Comparison of ENCODE assay signal across 27 cellular contexts in the genomic region with DNA sequence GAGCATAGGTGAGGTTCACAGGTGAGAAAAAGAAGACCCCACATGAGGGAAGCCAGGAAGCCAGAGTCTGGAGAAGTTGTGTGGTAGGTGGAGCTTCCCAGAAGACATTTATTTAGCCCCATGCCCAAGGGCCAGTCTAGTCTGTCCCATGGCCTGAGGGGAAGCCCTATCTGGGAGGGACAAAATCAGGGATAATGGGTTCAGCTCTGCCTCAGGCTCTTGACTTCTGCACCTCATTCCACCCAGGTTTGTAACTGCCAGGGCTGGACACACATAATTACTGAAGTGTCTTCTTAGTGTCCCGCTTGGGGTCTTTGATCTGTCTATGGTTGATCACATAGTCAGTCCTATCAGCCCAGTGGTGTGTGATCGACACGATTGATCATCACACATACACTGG. TPM values are rescaled to one million over a fixed set of nuclear protein-coding genes. Genes with fewer than 3 reads are reported as not detected.
DNase-seq lines count a peak whose midpoint lies in the region; ATAC-seq, FAIRE-seq and TF ChIP-seq lines count a peak whose summit lies in the region.
"Had no signal": no experiment of that assay in that cellular context is flagged by ENCODE, and none has a peak within 500 bp of the region (broad histone marks: within the 10 kb centered on the region; RNA-seq: fewer than 3 reads in every experiment).

No MANE protein-coding gene starts in this region.

- TF ChIP-seq CTCF in adrenal gland (IDR thresholded peaks at IDR 0.05) (no peak), esophagus muscularis mucosa (IDR thresholded peaks at IDR 0.05) (no peak), prostate gland (IDR thresholded peaks at IDR 0.05) (no peak), upper lobe of left lung (IDR thresholded peaks at IDR 0.05) (no peak)

- WGBS in adrenal gland, 4 donors = 81 to 94% (median 94%) methylated on average over 3 of the region's 3 CpGs; no CpG with 5 or more reads in 1 of the 4 donors
- WGBS in esophagus muscularis mucosa = 100% methylated on average over 1 of the region's 3 CpGs
- WGBS in prostate gland = 87% methylated on average over 3 of the region's 3 CpGs
- WGBS in upper lobe of left lung, 2 donors = 87% methylated on average over 3 of the region's 3 CpGs; no CpG with 5 or more reads in 1 of the 2 donors

- H3K4me1 ChIP-seq in adrenal gland (replicated peaks in 1 of 2) (peaks cover 44 to 77% of the 10 kb centered on the region in 2 donors), esophagus muscularis mucosa (peaks cover 78 to 96% (median 86%) of the 10 kb centered on the region in 4 donors), prostate gland (replicated peaks) (no peaks in the 10 kb centered on the region), upper lobe of left lung (peaks cover 31 to 48% (median 40%) of the 10 kb centered on the region in 4 donors)

- DNase-seq in adrenal gland = no peak
- DNase-seq in esophagus muscularis mucosa (ENCODE audit: extremely low spot score) = no peak
- DNase-seq in prostate gland (ENCODE audit: low spot score) = no peak
- no peak for DNase-seq in upper lobe of left lung
- no peak for DNase-seq in stimulated activated CD4-positive, alpha-beta T cell treated with anti-CD3 and anti-CD28 coated beads, Interleukin-4, amount 100 ng/mL, for 4 hours
- no peak for DNase-seq in GM12891 (ENCODE audit: insufficient read length, low spot score)
- no peak for DNase-seq in GF-D8 (lab: John Stamatoyannopoulos, UW)
- DNase-seq: activated CD4-positive, alpha-beta memory T cell treated with anti-CD3 and anti-CD28 coated beads for 36 hours; activated effector memory CD4-positive, alpha-beta T cell treated with Interleukin-2 at 50 U/mL for 16 hours; activated naive CD8-positive, alpha-beta T cell treated with anti-CD3 and anti-CD28 coated beads, Interleukin-2, amount 10 ng/mL, durations not matched to agents 7 days and 5 days; effector CD8-positive, alpha-beta T cell; erythroblast; MG63; mucosa of descending colon; NCI-H1417 treated with DMSO at 0.1 percent for 48 hours; NCI-H2107; Right ventricle myocardium superior had no signal

- H3K4me3 ChIP-seq in adrenal gland (no peak overlapping the region), esophagus muscularis mucosa (no peak overlapping the region), prostate gland (no peak overlapping the region), upper lobe of left lung (no peak overlapping the region)
- H3K4me3 ChIP-seq: GM23248, MG63, mucosa of descending colon, neural progenitor cell, skin epidermis had no signal

- FAIRE-seq in GM12891 (lab: Jason Lieb, UNC) = no peak

- H3K9me3 ChIP-seq in adrenal gland (replicated peaks in 1 of 3) (no peaks in the 10 kb centered on the region), esophagus muscularis mucosa (no peaks in the 10 kb centered on the region), prostate gland (no peaks in the 10 kb centered on the region), upper lobe of left lung (no peaks in the 10 kb centered on the region)
- H3K9me3 ChIP-seq: MG63, mucosa of descending colon had no signal

- TF ChIP-seq POLR2A in adrenal gland (IDR thresholded peaks at IDR 0.05) (no peak), esophagus muscularis mucosa (IDR thresholded peaks at IDR 0.05; ENCODE audit: low read depth) (no peak), prostate gland (IDR thresholded peaks at IDR 0.05) (no peak), upper lobe of left lung (IDR thresholded peaks at IDR 0.05) (no peak), GM12891 (IDR thresholded peaks at IDR 0.05; ENCODE audit: low read depth, low read length) (no peak)

- no peak for ATAC-seq in upper lobe of left lung (ENCODE audit: low FRiP score in 2 of 2)
- no peak for ATAC-seq in HG03457 (IDR thresholded peaks at IDR 0.05; ENCODE audit: unreplicated experiment)
- ATAC-seq: mucosa of descending colon; stimulated activated memory B cell treated with anti-CD40 and anti-IgM and Interleukin-4, amounts not matched to agents 10 μg/mL and 1 μg/mL and 100 μg/mL, for 72 hours had no signal

- intact Hi-C loops in adrenal gland (cut with DNase I) = no loop called here
- intact Hi-C loops in esophagus muscularis mucosa (cut with DNase I) = no loop called here
- intact Hi-C loops in prostate gland (cut with DNase I) = no loop called here

- H3K27me3 ChIP-seq in adrenal gland (no peaks in the 10 kb centered on the region), esophagus muscularis mucosa (no peaks in the 10 kb centered on the region), prostate gland (replicated peaks; ENCODE audit: insufficient read depth) (no peaks in the 10 kb centered on the region), upper lobe of left lung (no peaks in the 10 kb centered on the region)
- H3K27me3 ChIP-seq: foreskin keratinocyte, MG63, neural progenitor cell had no signal

- H3K27ac ChIP-seq in adrenal gland (peak overlapping the region in 3 of 5 donors; percentile 63 to 95 (median 92)), esophagus muscularis mucosa (replicated peaks in 1 of 4) (peak overlapping the region; percentile 15 to 92 (median 90)), prostate gland (peak overlapping the region; percentile 66 to 90), upper lobe of left lung (peak overlapping the region in 3 of 4 donors; percentile 46 to 89 (median 86))
- H3K27ac ChIP-seq: foreskin keratinocyte, GM23248, neural progenitor cell had no signal

- TF ChIP-seq EP300 in esophagus muscularis mucosa (IDR thresholded peaks at IDR 0.05) (no peak), upper lobe of left lung (IDR thresholded peaks at IDR 0.05) (no peak)

- H3K36me3 ChIP-seq in adrenal gland (replicated peaks in 1 of 2) (no peaks in the 10 kb centered on the region), esophagus muscularis mucosa (no peaks in the 10 kb centered on the region), prostate gland (no peaks in the 10 kb centered on the region), upper lobe of left lung (no peaks in the 10 kb centered on the region)
- H3K36me3 ChIP-seq: MG63, neural progenitor cell had no signal

TF ChIP-seq in GM12891, 5 proteins besides CTCF, POLR2A, EP300 and RAD21:
- TF ChIP-seq POLR2AphosphoS5 (IDR thresholded peaks at IDR 0.05; ENCODE audit: low read depth, low read length) (no peak), PAX5 (IDR thresholded peaks at IDR 0.05; ENCODE audit: insufficient read depth, low read length, severe bottlenecking) (no peak), TAF1 (IDR thresholded peaks at IDR 0.05; ENCODE audit: low read depth, low read length) (no peak)

RNA-seq across cellular contexts. Expression of gene TSC22D3, which starts 36.0 kb away (rescaled TPM):
- 100 to 1,000 TPM; 191 to 474 (median 379) TPM for total RNA-seq in adrenal gland
- polyA plus RNA-seq in adrenal gland = 100 to 1,000 TPM; 132 to 226 (median 146) TPM
- 1,000 to 10,000 TPM in 2 of 4 donors, 100 to 1,000 TPM in 2; 389 to 1,047 (median 786) TPM for total RNA-seq in esophagus muscularis mucosa
- total RNA-seq in prostate gland = 1,000 to 10,000 TPM in 1 of 2 donors, 100 to 1,000 TPM in 1; 480 to 1,164 TPM
- total RNA-seq in upper lobe of left lung = 1,000 to 10,000 TPM in 1 of 6 donors, 100 to 1,000 TPM in 5; 309 to 1,061 (median 406) TPM
- polyA plus RNA-seq in GM12891 (2012; ENCODE audit: low read depth, missing spikeins) = 53.8 TPM

RNA-seq across cellular contexts. Expression of gene NCBP2L, which starts 38.0 kb away (rescaled TPM):
- 1 to 10 TPM in 6 of 8 donors, under 1 TPM in 2; 0.26 to 3.5 (median 1.3) TPM for total RNA-seq in adrenal gland
- polyA plus RNA-seq in adrenal gland = 1 to 10 TPM in 1 of 3 donors, under 1 TPM in 2; 0.40 to 2.3 (median 0.91) TPM
- total RNA-seq in esophagus muscularis mucosa = not detected
- 1 to 10 TPM in 1 of 2 donors, not detected in 1; 1.2 TPM for total RNA-seq in prostate gland
- 1 to 10 TPM in 1 of 6 donors, under 1 TPM in 2, not detected in 3; 0.13 to 2.0 (median 0.33) TPM for total RNA-seq in upper lobe of left lung
- not detected for polyA plus RNA-seq in GM12891 (2012; ENCODE audit: low read depth, missing spikeins)
- total RNA-seq: activated CD4-positive, alpha-beta memory T cell treated with anti-CD3 and anti-CD28 coated beads for 36 hours; activated naive CD8-positive, alpha-beta T cell treated with anti-CD3 and anti-CD28 coated beads, Interleukin-2, amount 10 ng/mL, durations not matched to agents 7 days and 5 days; chondrocyte; foreskin keratinocyte; GM23248; HFFc6; mucosa of descending colon; pulmonary artery endothelial cell; Right ventricle myocardium superior had no signal
- polyA plus RNA-seq: CD14-positive monocyte, foreskin keratinocyte, GM23248 had no signal
